Comparison of ENCODE assay signal across 8 cellular contexts in the genomic region with DNA sequence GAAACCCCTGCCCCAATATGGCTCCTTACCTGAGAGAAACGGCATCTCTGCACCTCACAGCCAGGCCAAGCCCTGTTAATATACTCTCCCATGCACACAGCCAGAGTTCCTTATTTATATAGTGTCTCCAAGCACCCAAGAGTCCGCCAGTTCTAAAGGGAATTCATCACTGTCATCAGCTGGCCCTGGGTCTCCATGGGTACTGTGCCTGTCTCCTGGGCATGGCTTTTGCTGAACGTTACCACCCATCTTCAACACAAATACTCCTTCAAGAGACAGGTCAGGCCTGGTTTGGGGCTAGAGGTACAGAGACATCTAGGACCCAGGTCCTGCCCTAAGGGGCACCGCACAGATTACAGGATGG. TPM values are rescaled to one million over a fixed set of nuclear protein-coding genes. Genes with fewer than 3 reads are reported as not detected.
DNase-seq lines count a peak whose midpoint lies in the region; ATAC-seq and TF ChIP-seq lines count a peak whose summit lies in the region.

No MANE protein-coding gene starts in this region.

- H3K36me3 Mint-ChIP-seq in activated T-helper 2 cell treated with anti-CD3 and anti-CD28 coated beads, Interferon-gamma antibody, Interleukin-2, Interleukin-4, amounts not matched to agents 10 μg/mL and 5 μg/mL and 100 μg/mL, durations not matched to agents 14 hours and 24 hours and 36 hours (ENCODE audit: low read depth) = peaks cover 61% of the 10 kb centered on the region

- no peak overlapping the region for H2BK120ac ChIP-seq in mesendoderm (ENCODE audit: low read depth, low read length)

- H3K4me1 ChIP-seq in mesendoderm (ENCODE audit: control insufficient read depth, low read depth, low read length) = peaks cover 4% of the 10 kb centered on the region

- H3K9ac ChIP-seq in mesendoderm (ENCODE audit: low read length) = peak overlapping the region; percentile 49

- H3K18ac ChIP-seq in mesendoderm (ENCODE audit: low read length) = no peak overlapping the region

- H3K27me3 ChIP-seq in mesendoderm (ENCODE audit: insufficient read depth, low read length, poor library complexity) = no peaks in the 10 kb centered on the region

- H2BK5ac ChIP-seq in mesendoderm (ENCODE audit: low read length) = no peak overlapping the region

- no peak overlapping the region for H3K56ac ChIP-seq in mesendoderm (ENCODE audit: low read length)

- intact Hi-C loops in activated T-helper 2 cell treated with anti-CD3 and anti-CD28 coated beads, Interferon-gamma antibody, Interleukin-2, Interleukin-4, amounts not matched to agents 10 μg/mL and 5 μg/mL and 100 μg/mL, durations not matched to agents 14 hours and 24 hours and 36 hours (cut with micrococcal nuclease) = loop anchor here (5.0 kb wide), 1 partner anchor 75 kb away; no protein-coding TSS in a partner anchor
- intact Hi-C loops in cardiac septum (cut with DNase I) = loop anchor here (10.0 kb wide), 1 partner anchor 588 kb away; the partner anchor contains the start of gene INPPL1

- no peak overlapping the region for H3K23ac ChIP-seq in mesendoderm (ENCODE audit: low read length)

- DNase-seq in ELF-1 (ENCODE audit: low read depth, low spot score) (peak; percentile 23), NCI-H1436 (lab: John Stamatoyannopoulos, UW) (peak; percentile 17), mesendoderm (no peak), superior temporal gyrus (ENCODE audit: extremely low spot score) (no peak), cardiac septum (ENCODE audit: low spot score) (no peak), erythroblast (lab: John Stamatoyannopoulos, UW) (no peak)
- no peak for DNase-seq in activated T-helper 2 cell treated with anti-CD3 and anti-CD28 coated beads, Interferon-gamma antibody, Interleukin-2, Interleukin-4, amounts not matched to agents 10 μg/mL and 5 μg/mL and 100 μg/mL, durations not matched to agents 14 hours and 24 hours and 36 hours (ENCODE audit: low spot score)

- H2AK5ac ChIP-seq in mesendoderm (ENCODE audit: low read length) = no peak overlapping the region

- no peaks in the 10 kb centered on the region for H3K27me3 Mint-ChIP-seq in activated T-helper 2 cell treated with anti-CD3 and anti-CD28 coated beads, Interferon-gamma antibody, Interleukin-2, Interleukin-4, amounts not matched to agents 10 μg/mL and 5 μg/mL and 100 μg/mL, durations not matched to agents 14 hours and 24 hours and 36 hours (ENCODE audit: low read depth)

- H3K27ac Mint-ChIP-seq in activated T-helper 2 cell treated with anti-CD3 and anti-CD28 coated beads, Interferon-gamma antibody, Interleukin-2, Interleukin-4, amounts not matched to agents 10 μg/mL and 5 μg/mL and 100 μg/mL, durations not matched to agents 14 hours and 24 hours and 36 hours = peak overlapping the region; percentile 97

- H4K5ac ChIP-seq in mesendoderm (ENCODE audit: low read length) = no peak overlapping the region

- no peak overlapping the region for H3K4me3 ChIP-seq in mesendoderm (ENCODE audit: low read length)

- H4K8ac ChIP-seq in mesendoderm (ENCODE audit: low read depth, low read length) = no peak overlapping the region

- H3K4me3 Mint-ChIP-seq in activated T-helper 2 cell treated with anti-CD3 and anti-CD28 coated beads, Interferon-gamma antibody, Interleukin-2, Interleukin-4, amounts not matched to agents 10 μg/mL and 5 μg/mL and 100 μg/mL, durations not matched to agents 14 hours and 24 hours and 36 hours (ENCODE audit: low read depth) = peak overlapping the region; percentile 99

- H3K4me2 ChIP-seq in mesendoderm (ENCODE audit: low read length) = no peak overlapping the region

- H3K79me1 ChIP-seq in mesendoderm (ENCODE audit: low read length) = no peaks in the 10 kb centered on the region

- no peaks in the 10 kb centered on the region for H3K9me3 Mint-ChIP-seq in activated T-helper 2 cell treated with anti-CD3 and anti-CD28 coated beads, Interferon-gamma antibody, Interleukin-2, Interleukin-4, amounts not matched to agents 10 μg/mL and 5 μg/mL and 100 μg/mL, durations not matched to agents 14 hours and 24 hours and 36 hours

- H2BK15ac ChIP-seq in mesendoderm (replicated peaks; ENCODE audit: low read depth) = no peak overlapping the region

- no peak overlapping the region for H3K27ac ChIP-seq in mesendoderm (ENCODE audit: low read depth, low read length)

- no peaks in the 10 kb centered on the region for H3K36me3 ChIP-seq in mesendoderm (ENCODE audit: control insufficient read depth, insufficient read depth, low read length)

- no peak overlapping the region for H3K4ac ChIP-seq in mesendoderm (ENCODE audit: low read depth, low read length)

- no CpG with 5 or more reads among the region's 4 CpGs for WGBS in mesendoderm (ENCODE audit: extremely low coverage, insufficient coverage, low lambda C conversion rate)

- H3K79me2 ChIP-seq in mesendoderm (ENCODE audit: control insufficient read depth, insufficient read depth, low read length) = no peaks in the 10 kb centered on the region

- TF ChIP-seq POLR2A in erythroblast (IDR thresholded peaks at IDR 0.05; ENCODE audit: low read length) = no peak

- no peak for ATAC-seq in GM21526 (IDR thresholded peaks at IDR 0.05; ENCODE audit: low FRiP score, unreplicated experiment)

- peaks cover 35% of the 10 kb centered on the region for H3K4me1 Mint-ChIP-seq in activated T-helper 2 cell treated with anti-CD3 and anti-CD28 coated beads, Interferon-gamma antibody, Interleukin-2, Interleukin-4, amounts not matched to agents 10 μg/mL and 5 μg/mL and 100 μg/mL, durations not matched to agents 14 hours and 24 hours and 36 hours (ENCODE audit: low read depth)

RNA-seq across cellular contexts. Expression of gene ATG16L2, which starts 1.6 kb away (rescaled TPM):
- 86.8 and 87.1 TPM in 2 replicates for total RNA-seq in activated T-helper 2 cell treated with anti-CD3 and anti-CD28 coated beads, Interferon-gamma antibody, Interleukin-2, Interleukin-4, amounts not matched to agents 10 μg/mL and 5 μg/mL and 100 μg/mL, durations not matched to agents 14 hours and 24 hours and 36 hours
- polyA plus RNA-seq in mesendoderm (2013, experiment 1 of 2) = 2.2 TPM
- polyA plus RNA-seq in mesendoderm (2013, experiment 2 of 2) = 2.3 TPM
- 21.4 TPM for total RNA-seq in cardiac septum

RNA-seq across cellular contexts. Expression of gene STARD10, which starts 18.7 kb away (rescaled TPM):
- 10.7 and 16.0 TPM in 2 replicates for total RNA-seq in activated T-helper 2 cell treated with anti-CD3 and anti-CD28 coated beads, Interferon-gamma antibody, Interleukin-2, Interleukin-4, amounts not matched to agents 10 μg/mL and 5 μg/mL and 100 μg/mL, durations not matched to agents 14 hours and 24 hours and 36 hours
- polyA plus RNA-seq in mesendoderm (2013, experiment 1 of 2) = 12.8 TPM
- polyA plus RNA-seq in mesendoderm (2013, experiment 2 of 2) = 13.7 TPM
- total RNA-seq in cardiac septum = 45.2 TPM

Comparison
In these comparisons a context has a peak if more than half of its experiments do, and no peak if none do; other contexts are left out.
1. DNase-seq: peak in ELF-1 (single experiment) and NCI-H1436 (single experiment); none in activated T-helper 2 cell treated with anti-CD3 and anti-CD28 coated beads, Interferon-gamma antibody, Interleukin-2, Interleukin-4, amounts not matched to agents 10 μg/mL and 5 μg/mL and 100 μg/mL, durations not matched to agents 14 hours and 24 hours and 36 hours (single experiment), mesendoderm (single experiment), superior temporal gyrus (single experiment), cardiac septum (single experiment) and erythroblast (0 of 2).